Comparison of ENCODE assay signal across 1 cellular context in the genomic region with DNA sequence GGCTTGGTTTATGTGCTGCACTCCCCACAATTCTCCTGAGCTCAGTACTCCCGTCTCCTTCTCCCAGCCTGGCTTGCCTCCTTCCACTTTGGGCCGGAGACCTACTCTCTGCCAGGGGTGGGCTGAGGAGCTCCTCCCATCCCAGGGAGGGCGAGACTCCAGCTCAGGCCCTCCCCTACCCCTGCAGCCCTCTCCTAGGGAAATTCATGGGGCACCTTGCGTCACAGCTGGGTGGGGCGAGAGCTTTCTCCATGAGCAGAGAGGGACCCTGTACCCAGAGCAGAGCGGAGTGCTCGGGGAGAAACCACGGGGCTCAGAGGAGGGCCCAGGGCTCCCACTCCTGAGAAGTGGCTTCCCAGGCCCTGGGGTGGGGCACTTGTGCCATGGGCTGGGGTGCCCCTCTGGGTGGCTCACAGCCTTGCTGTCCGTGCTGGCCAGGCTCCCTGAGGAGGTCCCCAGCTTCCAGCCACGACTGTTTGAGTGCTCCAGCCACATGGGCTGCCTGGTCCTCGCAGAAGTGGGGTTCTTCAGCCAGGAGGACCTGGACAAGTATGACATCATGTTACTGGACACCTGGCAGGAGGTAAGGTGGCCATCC.
TF ChIP-seq lines count a peak whose summit lies in the region.

No MANE protein-coding gene starts in this region.

TF ChIP-seq in K562, 482 proteins besides CTCF, POLR2A, EP300 and RAD21:
- TF ChIP-seq PHB2 (IDR thresholded peaks at IDR 0.05; ENCODE audit: low read depth) (no peak), NEUROD1 (IDR thresholded peaks at IDR 0.05; ENCODE audit: borderline replicate concordance, low read depth, low read length, partially characterized antibody) (no peak), ZNF41 (CRISPR knock-in tag; conservative IDR thresholded peaks at IDR 0.05) (no peak), PTRF (tag; IDR thresholded peaks at IDR 0.05) (no peak), FOXK1 (CRISPR knock-in tag; IDR thresholded peaks at IDR 0.05; ENCODE audit: borderline replicate concordance) (0 out of 2 replicates have a peak, but pooled peaks have one; percentile 12), ILF3 (IDR thresholded peaks at IDR 0.05; ENCODE audit: borderline replicate concordance) (no peak), SMARCC2 (IDR thresholded peaks at IDR 0.05; ENCODE audit: low read depth) (no peak), HNRNPL (IDR thresholded peaks at IDR 0.05; ENCODE audit: low read depth, low read length) (no peak), NR4A1 (CRISPR knock-in tag; IDR thresholded peaks at IDR 0.05) (no peak), NR4A1 (tag; IDR thresholded peaks at IDR 0.05) (no peak), TAF1 (IDR thresholded peaks at IDR 0.05; ENCODE audit: control insufficient read depth, extremely low read depth, insufficient read depth, low read length, severe bottlenecking) (no peak), SMC3 (conservative IDR thresholded peaks at IDR 0.05; ENCODE audit: insufficient read depth, low read depth, low read length) (no peak), KLF10 (CRISPR knock-in tag; IDR thresholded peaks at IDR 0.05) (no peak), KDM5B (IDR thresholded peaks at IDR 0.05; ENCODE audit: insufficient replicate concordance, low read depth, low read length) (no peak), ATF7 (IDR thresholded peaks at IDR 0.05) (peak; percentile 55; the same call in 1 of the 2 replicates), ZNF134 (CRISPR knock-in tag; conservative IDR thresholded peaks at IDR 0.05) (no peak), PHF20 (IDR thresholded peaks at IDR 0.05; ENCODE audit: partially characterized antibody) (no peak), NFIX (CRISPR knock-in tag; IDR thresholded peaks at IDR 0.05; ENCODE audit: low read depth) (no peak), MAFF (IDR thresholded peaks at IDR 0.05; ENCODE audit: low read length) (no peak), PTBP1 (IDR thresholded peaks at IDR 0.05; ENCODE audit: low read depth, low read length) (no peak), JUN (IDR thresholded peaks at IDR 0.05; ENCODE audit: borderline replicate concordance, low read depth, low read length) (no peak), JUN (CRISPR knock-in tag; IDR thresholded peaks at IDR 0.05; ENCODE audit: borderline replicate concordance) (0 out of 2 replicates have a peak, but pooled peaks have one; percentile 46), RBM14 (IDR thresholded peaks at IDR 0.05; ENCODE audit: borderline replicate concordance, insufficient read depth, low read depth, low read length) (no peak), NR3C1 (CRISPR knock-in tag; IDR thresholded peaks at IDR 0.05) (0 out of 2 replicates have a peak, but pooled peaks have one; percentile 13), IRF2 (CRISPR knock-in tag; IDR thresholded peaks at IDR 0.05) (no peak), NCOR1 (IDR thresholded peaks at IDR 0.05) (no peak), KLF1 (tag; IDR thresholded peaks at IDR 0.05) (no peak), KDM4B (IDR thresholded peaks at IDR 0.05; ENCODE audit: borderline replicate concordance in 2 of 2, low read depth in 1 of 2) (0 out of 4 replicates have a peak, but pooled peaks of 1 of the 2 experiments have one; percentile 40), ZNF445 (CRISPR knock-in tag; IDR thresholded peaks at IDR 0.05; ENCODE audit: low read depth) (no peak), POLR2G (IDR thresholded peaks at IDR 0.05; ENCODE audit: low read depth, low read length) (0 out of 2 replicates have a peak, but pooled peaks have one; percentile 49), ZC3H4 (CRISPR knock-in tag; IDR thresholded peaks at IDR 0.05; ENCODE audit: borderline replicate concordance) (0 out of 2 replicates have a peak, but pooled peaks have one; percentile 32), EWSR1 (IDR thresholded peaks at IDR 0.05; ENCODE audit: borderline replicate concordance, low read depth, partially characterized antibody) (no peak)
- TF ChIP-seq, protein P1, sequence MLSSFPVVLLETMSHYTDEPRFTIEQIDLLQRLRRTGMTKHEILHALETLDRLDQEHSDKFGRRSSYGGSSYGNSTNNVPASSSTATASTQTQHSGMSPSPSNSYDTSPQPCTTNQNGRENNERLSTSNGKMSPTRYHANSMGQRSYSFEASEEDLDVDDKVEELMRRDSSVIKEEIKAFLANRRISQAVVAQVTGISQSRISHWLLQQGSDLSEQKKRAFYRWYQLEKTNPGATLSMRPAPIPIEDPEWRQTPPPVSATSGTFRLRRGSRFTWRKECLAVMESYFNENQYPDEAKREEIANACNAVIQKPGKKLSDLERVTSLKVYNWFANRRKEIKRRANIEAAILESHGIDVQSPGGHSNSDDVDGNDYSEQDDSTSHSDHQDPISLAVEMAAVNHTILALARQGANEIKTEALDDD (IDR thresholded peaks at IDR 0.05): no peak
- TF ChIP-seq, protein P2, sequence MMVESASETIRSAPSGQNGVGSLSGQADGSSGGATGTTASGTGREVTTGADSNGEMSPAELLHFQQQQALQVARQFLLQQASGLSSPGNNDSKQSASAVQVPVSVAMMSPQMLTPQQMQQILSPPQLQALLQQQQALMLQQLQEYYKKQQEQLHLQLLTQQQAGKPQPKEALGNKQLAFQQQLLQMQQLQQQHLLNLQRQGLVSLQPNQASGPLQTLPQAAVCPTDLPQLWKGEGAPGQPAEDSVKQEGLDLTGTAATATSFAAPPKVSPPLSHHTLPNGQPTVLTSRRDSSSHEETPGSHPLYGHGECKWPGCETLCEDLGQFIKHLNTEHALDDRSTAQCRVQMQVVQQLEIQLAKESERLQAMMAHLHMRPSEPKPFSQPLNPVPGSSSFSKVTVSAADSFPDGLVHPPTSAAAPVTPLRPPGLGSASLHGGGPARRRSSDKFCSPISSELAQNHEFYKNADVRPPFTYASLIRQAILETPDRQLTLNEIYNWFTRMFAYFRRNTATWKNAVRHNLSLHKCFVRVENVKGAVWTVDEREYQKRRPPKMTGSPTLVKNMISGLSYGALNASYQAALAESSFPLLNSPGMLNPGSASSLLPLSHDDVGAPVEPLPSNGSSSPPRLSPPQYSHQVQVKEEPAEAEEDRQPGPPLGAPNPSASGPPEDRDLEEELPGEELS (CRISPR knock-in tag; IDR thresholded peaks at IDR 0.05; ENCODE audit: borderline replicate concordance): 0 out of 2 replicates have a peak, but pooled peaks have one; percentile 46
- TF ChIP-seq, protein P3, sequence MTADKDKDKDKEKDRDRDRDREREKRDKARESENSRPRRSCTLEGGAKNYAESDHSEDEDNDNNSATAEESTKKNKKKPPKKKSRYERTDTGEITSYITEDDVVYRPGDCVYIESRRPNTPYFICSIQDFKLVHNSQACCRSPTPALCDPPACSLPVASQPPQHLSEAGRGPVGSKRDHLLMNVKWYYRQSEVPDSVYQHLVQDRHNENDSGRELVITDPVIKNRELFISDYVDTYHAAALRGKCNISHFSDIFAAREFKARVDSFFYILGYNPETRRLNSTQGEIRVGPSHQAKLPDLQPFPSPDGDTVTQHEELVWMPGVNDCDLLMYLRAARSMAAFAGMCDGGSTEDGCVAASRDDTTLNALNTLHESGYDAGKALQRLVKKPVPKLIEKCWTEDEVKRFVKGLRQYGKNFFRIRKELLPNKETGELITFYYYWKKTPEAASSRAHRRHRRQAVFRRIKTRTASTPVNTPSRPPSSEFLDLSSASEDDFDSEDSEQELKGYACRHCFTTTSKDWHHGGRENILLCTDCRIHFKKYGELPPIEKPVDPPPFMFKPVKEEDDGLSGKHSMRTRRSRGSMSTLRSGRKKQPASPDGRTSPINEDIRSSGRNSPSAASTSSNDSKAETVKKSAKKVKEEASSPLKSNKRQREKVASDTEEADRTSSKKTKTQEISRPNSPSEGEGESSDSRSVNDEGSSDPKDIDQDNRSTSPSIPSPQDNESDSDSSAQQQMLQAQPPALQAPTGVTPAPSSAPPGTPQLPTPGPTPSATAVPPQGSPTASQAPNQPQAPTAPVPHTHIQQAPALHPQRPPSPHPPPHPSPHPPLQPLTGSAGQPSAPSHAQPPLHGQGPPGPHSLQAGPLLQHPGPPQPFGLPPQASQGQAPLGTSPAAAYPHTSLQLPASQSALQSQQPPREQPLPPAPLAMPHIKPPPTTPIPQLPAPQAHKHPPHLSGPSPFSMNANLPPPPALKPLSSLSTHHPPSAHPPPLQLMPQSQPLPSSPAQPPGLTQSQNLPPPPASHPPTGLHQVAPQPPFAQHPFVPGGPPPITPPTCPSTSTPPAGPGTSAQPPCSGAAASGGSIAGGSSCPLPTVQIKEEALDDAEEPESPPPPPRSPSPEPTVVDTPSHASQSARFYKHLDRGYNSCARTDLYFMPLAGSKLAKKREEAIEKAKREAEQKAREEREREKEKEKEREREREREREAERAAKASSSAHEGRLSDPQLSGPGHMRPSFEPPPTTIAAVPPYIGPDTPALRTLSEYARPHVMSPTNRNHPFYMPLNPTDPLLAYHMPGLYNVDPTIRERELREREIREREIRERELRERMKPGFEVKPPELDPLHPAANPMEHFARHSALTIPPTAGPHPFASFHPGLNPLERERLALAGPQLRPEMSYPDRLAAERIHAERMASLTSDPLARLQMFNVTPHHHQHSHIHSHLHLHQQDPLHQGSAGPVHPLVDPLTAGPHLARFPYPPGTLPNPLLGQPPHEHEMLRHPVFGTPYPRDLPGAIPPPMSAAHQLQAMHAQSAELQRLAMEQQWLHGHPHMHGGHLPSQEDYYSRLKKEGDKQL (CRISPR knock-in tag; IDR thresholded peaks at IDR 0.05; ENCODE audit: borderline replicate concordance): 0 out of 2 replicates have a peak, but pooled peaks have one; percentile 76
- TF ChIP-seq, protein P4, sequence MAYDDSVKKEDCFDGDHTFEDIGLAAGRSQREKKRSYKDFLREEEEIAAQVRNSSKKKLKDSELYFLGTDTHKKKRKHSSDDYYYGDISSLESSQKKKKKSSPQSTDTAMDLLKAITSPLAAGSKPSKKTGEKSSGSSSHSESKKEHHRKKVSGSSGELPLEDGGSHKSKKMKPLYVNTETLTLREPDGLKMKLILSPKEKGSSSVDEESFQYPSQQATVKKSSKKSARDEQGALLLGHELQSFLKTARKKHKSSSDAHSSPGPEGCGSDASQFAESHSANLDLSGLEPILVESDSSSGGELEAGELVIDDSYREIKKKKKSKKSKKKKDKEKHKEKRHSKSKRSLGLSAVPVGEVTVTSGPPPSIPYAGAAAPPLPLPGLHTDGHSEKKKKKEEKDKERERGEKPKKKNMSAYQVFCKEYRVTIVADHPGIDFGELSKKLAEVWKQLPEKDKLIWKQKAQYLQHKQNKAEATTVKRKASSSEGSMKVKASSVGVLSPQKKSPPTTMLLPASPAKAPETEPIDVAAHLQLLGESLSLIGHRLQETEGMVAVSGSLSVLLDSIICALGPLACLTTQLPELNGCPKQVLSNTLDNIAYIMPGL (CRISPR knock-in tag; IDR thresholded peaks at IDR 0.05): no peak
